In genomic region chr6:151475653-151476523, GRCh38 we compare ENCODE assay signal across 1 cellular context.
TF ChIP-seq lines count a peak whose summit lies in the region.

No MANE protein-coding gene starts in this region.

TF ChIP-seq in H1, 55 proteins besides CTCF, POLR2A, EP300 and RAD21:
- TF ChIP-seq, protein P1, sequence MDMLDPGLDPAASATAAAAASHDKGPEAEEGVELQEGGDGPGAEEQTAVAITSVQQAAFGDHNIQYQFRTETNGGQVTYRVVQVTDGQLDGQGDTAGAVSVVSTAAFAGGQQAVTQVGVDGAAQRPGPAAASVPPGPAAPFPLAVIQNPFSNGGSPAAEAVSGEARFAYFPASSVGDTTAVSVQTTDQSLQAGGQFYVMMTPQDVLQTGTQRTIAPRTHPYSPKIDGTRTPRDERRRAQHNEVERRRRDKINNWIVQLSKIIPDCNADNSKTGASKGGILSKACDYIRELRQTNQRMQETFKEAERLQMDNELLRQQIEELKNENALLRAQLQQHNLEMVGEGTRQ (IDR thresholded peaks at IDR 0.05; ENCODE audit: low read length): no peak
- TF ChIP-seq CBX8 (IDR thresholded peaks at IDR 0.05; ENCODE audit: borderline replicate concordance, low read depth, low read length): no peak
- TF ChIP-seq, protein P2, sequence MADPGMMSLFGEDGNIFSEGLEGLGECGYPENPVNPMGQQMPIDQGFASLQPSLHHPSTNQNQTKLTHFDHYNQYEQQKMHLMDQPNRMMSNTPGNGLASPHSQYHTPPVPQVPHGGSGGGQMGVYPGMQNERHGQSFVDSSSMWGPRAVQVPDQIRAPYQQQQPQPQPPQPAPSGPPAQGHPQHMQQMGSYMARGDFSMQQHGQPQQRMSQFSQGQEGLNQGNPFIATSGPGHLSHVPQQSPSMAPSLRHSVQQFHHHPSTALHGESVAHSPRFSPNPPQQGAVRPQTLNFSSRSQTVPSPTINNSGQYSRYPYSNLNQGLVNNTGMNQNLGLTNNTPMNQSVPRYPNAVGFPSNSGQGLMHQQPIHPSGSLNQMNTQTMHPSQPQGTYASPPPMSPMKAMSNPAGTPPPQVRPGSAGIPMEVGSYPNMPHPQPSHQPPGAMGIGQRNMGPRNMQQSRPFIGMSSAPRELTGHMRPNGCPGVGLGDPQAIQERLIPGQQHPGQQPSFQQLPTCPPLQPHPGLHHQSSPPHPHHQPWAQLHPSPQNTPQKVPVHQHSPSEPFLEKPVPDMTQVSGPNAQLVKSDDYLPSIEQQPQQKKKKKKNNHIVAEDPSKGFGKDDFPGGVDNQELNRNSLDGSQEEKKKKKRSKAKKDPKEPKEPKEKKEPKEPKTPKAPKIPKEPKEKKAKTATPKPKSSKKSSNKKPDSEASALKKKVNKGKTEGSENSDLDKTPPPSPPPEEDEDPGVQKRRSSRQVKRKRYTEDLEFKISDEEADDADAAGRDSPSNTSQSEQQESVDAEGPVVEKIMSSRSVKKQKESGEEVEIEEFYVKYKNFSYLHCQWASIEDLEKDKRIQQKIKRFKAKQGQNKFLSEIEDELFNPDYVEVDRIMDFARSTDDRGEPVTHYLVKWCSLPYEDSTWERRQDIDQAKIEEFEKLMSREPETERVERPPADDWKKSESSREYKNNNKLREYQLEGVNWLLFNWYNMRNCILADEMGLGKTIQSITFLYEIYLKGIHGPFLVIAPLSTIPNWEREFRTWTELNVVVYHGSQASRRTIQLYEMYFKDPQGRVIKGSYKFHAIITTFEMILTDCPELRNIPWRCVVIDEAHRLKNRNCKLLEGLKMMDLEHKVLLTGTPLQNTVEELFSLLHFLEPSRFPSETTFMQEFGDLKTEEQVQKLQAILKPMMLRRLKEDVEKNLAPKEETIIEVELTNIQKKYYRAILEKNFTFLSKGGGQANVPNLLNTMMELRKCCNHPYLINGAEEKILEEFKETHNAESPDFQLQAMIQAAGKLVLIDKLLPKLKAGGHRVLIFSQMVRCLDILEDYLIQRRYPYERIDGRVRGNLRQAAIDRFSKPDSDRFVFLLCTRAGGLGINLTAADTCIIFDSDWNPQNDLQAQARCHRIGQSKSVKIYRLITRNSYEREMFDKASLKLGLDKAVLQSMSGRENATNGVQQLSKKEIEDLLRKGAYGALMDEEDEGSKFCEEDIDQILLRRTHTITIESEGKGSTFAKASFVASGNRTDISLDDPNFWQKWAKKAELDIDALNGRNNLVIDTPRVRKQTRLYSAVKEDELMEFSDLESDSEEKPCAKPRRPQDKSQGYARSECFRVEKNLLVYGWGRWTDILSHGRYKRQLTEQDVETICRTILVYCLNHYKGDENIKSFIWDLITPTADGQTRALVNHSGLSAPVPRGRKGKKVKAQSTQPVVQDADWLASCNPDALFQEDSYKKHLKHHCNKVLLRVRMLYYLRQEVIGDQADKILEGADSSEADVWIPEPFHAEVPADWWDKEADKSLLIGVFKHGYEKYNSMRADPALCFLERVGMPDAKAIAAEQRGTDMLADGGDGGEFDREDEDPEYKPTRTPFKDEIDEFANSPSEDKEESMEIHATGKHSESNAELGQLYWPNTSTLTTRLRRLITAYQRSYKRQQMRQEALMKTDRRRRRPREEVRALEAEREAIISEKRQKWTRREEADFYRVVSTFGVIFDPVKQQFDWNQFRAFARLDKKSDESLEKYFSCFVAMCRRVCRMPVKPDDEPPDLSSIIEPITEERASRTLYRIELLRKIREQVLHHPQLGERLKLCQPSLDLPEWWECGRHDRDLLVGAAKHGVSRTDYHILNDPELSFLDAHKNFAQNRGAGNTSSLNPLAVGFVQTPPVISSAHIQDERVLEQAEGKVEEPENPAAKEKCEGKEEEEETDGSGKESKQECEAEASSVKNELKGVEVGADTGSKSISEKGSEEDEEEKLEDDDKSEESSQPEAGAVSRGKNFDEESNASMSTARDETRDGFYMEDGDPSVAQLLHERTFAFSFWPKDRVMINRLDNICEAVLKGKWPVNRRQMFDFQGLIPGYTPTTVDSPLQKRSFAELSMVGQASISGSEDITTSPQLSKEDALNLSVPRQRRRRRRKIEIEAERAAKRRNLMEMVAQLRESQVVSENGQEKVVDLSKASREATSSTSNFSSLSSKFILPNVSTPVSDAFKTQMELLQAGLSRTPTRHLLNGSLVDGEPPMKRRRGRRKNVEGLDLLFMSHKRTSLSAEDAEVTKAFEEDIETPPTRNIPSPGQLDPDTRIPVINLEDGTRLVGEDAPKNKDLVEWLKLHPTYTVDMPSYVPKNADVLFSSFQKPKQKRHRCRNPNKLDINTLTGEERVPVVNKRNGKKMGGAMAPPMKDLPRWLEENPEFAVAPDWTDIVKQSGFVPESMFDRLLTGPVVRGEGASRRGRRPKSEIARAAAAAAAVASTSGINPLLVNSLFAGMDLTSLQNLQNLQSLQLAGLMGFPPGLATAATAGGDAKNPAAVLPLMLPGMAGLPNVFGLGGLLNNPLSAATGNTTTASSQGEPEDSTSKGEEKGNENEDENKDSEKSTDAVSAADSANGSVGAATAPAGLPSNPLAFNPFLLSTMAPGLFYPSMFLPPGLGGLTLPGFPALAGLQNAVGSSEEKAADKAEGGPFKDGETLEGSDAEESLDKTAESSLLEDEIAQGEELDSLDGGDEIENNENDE (IDR thresholded peaks at IDR 0.05; ENCODE audit: insufficient replicate concordance, low read length): peak; percentile 53
- no peak for TF ChIP-seq SIX5 (IDR thresholded peaks at IDR 0.05; ENCODE audit: low read depth, low read length)
- TF ChIP-seq, protein P3, sequence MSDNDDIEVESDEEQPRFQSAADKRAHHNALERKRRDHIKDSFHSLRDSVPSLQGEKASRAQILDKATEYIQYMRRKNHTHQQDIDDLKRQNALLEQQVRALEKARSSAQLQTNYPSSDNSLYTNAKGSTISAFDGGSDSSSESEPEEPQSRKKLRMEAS (IDR thresholded peaks at IDR 0.05): peak; percentile 67
- TF ChIP-seq ASH2L (IDR thresholded peaks at IDR 0.05; ENCODE audit: low read length): peak; percentile 22
- no peak for TF ChIP-seq FOSL1 (IDR thresholded peaks at IDR 0.05; ENCODE audit: insufficient read depth, low read depth, low read length)
- TF ChIP-seq, protein P4, sequence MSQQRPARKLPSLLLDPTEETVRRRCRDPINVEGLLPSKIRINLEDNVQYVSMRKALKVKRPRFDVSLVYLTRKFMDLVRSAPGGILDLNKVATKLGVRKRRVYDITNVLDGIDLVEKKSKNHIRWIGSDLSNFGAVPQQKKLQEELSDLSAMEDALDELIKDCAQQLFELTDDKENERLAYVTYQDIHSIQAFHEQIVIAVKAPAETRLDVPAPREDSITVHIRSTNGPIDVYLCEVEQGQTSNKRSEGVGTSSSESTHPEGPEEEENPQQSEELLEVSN (IDR thresholded peaks at IDR 0.05): peak; percentile 36; the same call in 1 of the 2 replicates
TF ChIP-seq in H1: peak in this region for 4.
